8 cellular contexts compared by ENCODE assay signal in the genomic region with DNA sequence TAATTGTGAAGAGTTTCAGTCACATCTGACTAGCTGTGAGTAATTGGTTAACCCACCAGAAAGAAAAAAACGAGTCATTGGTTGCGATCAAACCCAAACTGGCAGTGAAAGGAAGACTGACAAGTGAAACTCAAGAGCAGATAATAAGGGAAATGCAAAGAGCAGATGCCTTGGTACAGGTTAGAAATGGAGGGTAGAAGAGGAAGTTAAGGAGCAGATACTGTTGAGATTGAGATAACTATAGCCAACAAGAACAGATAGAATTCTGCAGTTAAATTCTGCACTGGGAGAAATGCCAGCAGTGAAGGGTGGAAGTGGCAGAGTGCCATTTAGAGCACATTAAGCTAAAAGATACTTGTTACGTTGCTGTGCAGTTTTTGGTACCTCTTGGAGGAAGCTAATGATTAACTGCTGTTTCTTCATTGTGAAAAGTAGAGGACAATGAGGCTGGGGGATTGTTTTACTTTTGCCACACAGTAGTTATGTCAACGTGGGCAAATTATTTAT.
A peak's percentile ranks its signal among the peaks of the same experiment; 100 is the strongest.
DNase-seq lines count a peak whose midpoint lies in the region; ATAC-seq, FAIRE-seq and TF ChIP-seq lines count a peak whose summit lies in the region.

No MANE protein-coding gene starts in this region.

- H3K9me3 ChIP-seq in small intestine (ENCODE audit: control insufficient read depth, low read depth) (no peaks in the 10 kb centered on the region), ascending aorta (no peaks in the 10 kb centered on the region)

- H3K36me3 ChIP-seq in small intestine (ENCODE audit: control insufficient read depth in 2 of 2, insufficient read depth in 2 of 2, low read length in 2 of 2) (peaks cover 0 to 4% of the 10 kb centered on the region in 2 donors), ascending aorta (peaks cover 0 to 19% of the 10 kb centered on the region in 2 donors)

- no peaks in the 10 kb centered on the region for H3K27me3 ChIP-seq in small intestine (ENCODE audit: control insufficient read depth in 2 of 2, insufficient read depth in 2 of 2, low read length in 2 of 2)
- no peaks in the 10 kb centered on the region for H3K27me3 ChIP-seq in ascending aorta

- DNase-seq in DMS79 (lab: John Stamatoyannopoulos, UW) (peak; percentile 67), GM19239 (ENCODE audit: insufficient read length, low spot score) (peak; percentile 59), NOMO-1 (lab: John Stamatoyannopoulos, UW; ENCODE audit: unreplicated experiment in 2 of 2) (peak; percentile 40 to 79), epithelial cell of esophagus (ENCODE audit: low read depth) (peak; percentile 3), small intestine (peak; percentile 33), ascending aorta (ENCODE audit: low spot score in 2 of 2) (no peak)
- DNase-seq in NK-92 treated with Interleukin-12 subunit alpha and Interleukin-12 subunit beta, amount 100 ng/mL, for 24 hours (lab: John Stamatoyannopoulos, UW), result no peak

- 10 to 27% (median 18%) methylated on average over 4 of the region's 4 CpGs for WGBS in small intestine, 3 donors

- FAIRE-seq in GM19239 (lab: Jason Lieb, UNC), result peak; percentile 91
- no peak for FAIRE-seq in small intestine (lab: Jason Lieb, UNC)

- ATAC-seq in HG03103 (IDR thresholded peaks at IDR 0.05; ENCODE audit: low read depth, unreplicated experiment), result peak; percentile 90

- H3K4me1 ChIP-seq in small intestine (ENCODE audit: control insufficient read depth in 2 of 2, insufficient read depth in 1 of 2, low read depth in 1 of 2, low read length in 1 of 2), result no peaks in the 10 kb centered on the region
- no peaks in the 10 kb centered on the region for H3K4me1 ChIP-seq in ascending aorta

- H3K4me3 ChIP-seq in epithelial cell of esophagus (ENCODE audit: low read length), result no peak overlapping the region
- H3K4me3 ChIP-seq in small intestine (ENCODE audit: low read depth in 1 of 2, low read length in 2 of 2), result no peak overlapping the region
- no peak overlapping the region for H3K4me3 ChIP-seq in ascending aorta

- intact Hi-C loops in ascending aorta (cut with DNase I), result no loop called here

- no peak overlapping the region for H3K27ac ChIP-seq in small intestine (ENCODE audit: low read depth in 1 of 2, low read length in 1 of 2)
- H3K27ac ChIP-seq in ascending aorta, result no peak overlapping the region

- no peak for TF ChIP-seq CTCF in epithelial cell of esophagus (IDR thresholded peaks at IDR 0.05; ENCODE audit: insufficient read depth, low read depth, low read length, missing control alignments)
- TF ChIP-seq CTCF in ascending aorta (IDR thresholded peaks at IDR 0.05), result no peak

Comparison
In these comparisons a context has a peak if more than half of its experiments do, and no peak if none do; other contexts are left out.
1. DNase-seq: peak in DMS79 (single experiment), GM19239 (single experiment), NOMO-1 (2 of 2), epithelial cell of esophagus (single experiment) and small intestine (single experiment); none in NK-92 treated with Interleukin-12 subunit alpha and Interleukin-12 subunit beta, amount 100 ng/mL, for 24 hours (single experiment) and ascending aorta (0 of 2).